Comparison of ENCODE assay signal across 8 cellular contexts in the genomic region with DNA sequence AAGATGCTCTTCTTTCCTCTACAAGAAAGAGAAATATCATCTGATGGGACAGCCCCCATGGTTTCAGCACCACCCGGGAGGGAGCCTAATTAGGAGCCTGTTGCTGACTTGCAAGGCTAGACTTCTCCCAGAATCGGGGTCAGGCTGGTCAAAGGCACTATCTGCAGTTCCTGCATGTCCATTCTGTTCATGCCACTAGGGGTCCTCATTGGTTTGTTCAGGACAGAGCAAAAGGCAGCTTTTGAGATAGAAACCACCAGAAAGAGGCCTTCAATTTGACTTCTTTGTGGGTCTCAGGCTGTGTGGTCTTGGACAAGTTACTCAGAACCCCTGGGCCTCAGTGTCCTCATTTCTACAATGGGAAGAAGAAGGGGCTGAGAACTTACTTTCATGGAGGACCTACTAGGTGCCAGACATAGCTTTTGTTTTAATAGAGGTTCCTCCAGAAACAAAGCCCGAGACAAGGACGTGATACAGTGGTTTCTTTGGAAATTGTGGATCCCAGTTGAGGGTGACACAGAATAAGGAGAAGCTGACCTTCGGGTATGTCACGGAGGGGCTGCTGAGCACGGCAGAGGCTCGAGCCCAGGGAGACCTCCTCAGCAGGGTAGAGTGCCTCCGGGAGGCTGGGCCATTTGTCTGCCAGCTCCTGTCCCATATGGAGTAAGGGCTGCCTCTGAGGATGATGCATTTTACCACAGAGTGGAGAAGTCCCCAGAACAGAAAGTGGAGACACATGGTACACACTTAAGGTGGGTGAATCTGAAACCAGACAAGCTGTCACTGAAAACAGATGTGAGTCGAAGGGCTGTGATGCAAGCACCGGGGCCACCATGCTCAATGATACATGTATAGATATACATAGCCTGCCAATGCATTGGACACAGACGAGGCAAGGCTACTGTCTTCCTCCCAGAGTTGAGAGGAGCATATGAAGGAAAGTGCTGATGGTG. TPM values are rescaled to one million over a fixed set of nuclear protein-coding genes. Genes with fewer than 3 reads are reported as not detected.
DNase-seq lines count a peak whose midpoint lies in the region; ATAC-seq and TF ChIP-seq lines count a peak whose summit lies in the region.

No MANE protein-coding gene starts in this region.

- no peaks in the 10 kb centered on the region for H3K36me3 Mint-ChIP-seq in activated CD4-positive, alpha-beta T cell treated with anti-CD3 and anti-CD28 coated beads for 36 hours (ENCODE audit: low read depth)
- no peaks in the 10 kb centered on the region for H3K36me3 Mint-ChIP-seq in osteocyte (ENCODE audit: unreplicated experiment)

- H3K27me3 ChIP-seq in esophagus squamous epithelium = peaks cover 0 to 22% (median 0%) of the 10 kb centered on the region in 4 donors

- CTCF ChIA-PET in activated CD4-positive, alpha-beta T cell treated with anti-CD3 and anti-CD28 coated beads for 36 hours (lab: Charles Lee) = no interaction called here
- CTCF ChIA-PET in RWPE1 (lab: Yijun Ruan, JAX) = interaction anchor here (0.5 to 1.9 kb wide), 13 partner anchors 9 to 1176 kb away, joined by 3 to 11 read pairs (median 4); no protein-coding TSS in a partner anchor

- peak; percentile 42 for ATAC-seq in activated CD4-positive, alpha-beta T cell treated with anti-CD3 and anti-CD28 coated beads for 36 hours
- ATAC-seq in GM21825 (IDR thresholded peaks at IDR 0.05; ENCODE audit: unreplicated experiment) = peak; percentile 67

- no peaks in the 10 kb centered on the region for H3K4me1 Mint-ChIP-seq in activated CD4-positive, alpha-beta T cell treated with anti-CD3 and anti-CD28 coated beads for 36 hours
- no peaks in the 10 kb centered on the region for H3K4me1 Mint-ChIP-seq in osteocyte (ENCODE audit: unreplicated experiment)

- TF ChIP-seq CTCF in RWPE1 (conservative IDR thresholded peaks at IDR 0.05; ENCODE audit: low read depth) = peak; percentile 52
- TF ChIP-seq CTCF in esophagus squamous epithelium (IDR thresholded peaks at IDR 0.05) = peak; percentile 18 to 59 (median 36)
- TF ChIP-seq CTCF in osteocyte (IDR thresholded peaks at IDR 0.05) = peak; percentile 73

- DNase-seq in activated CD4-positive, alpha-beta T cell treated with anti-CD3 and anti-CD28 coated beads for 36 hours = peak; percentile 24
- DNase-seq in activated CD4-positive, alpha-beta T cell treated with anti-CD3 and anti-CD28 coated beads for 1 hour = no peak
- peak; percentile 27 for DNase-seq in Jurkat, Clone E6-1 (ENCODE audit: low read depth, low spot score)
- peak; percentile 61 for DNase-seq in RWPE1 (ENCODE audit: low spot score)
- no peak for DNase-seq in esophagus squamous epithelium (lab: John Stamatoyannopoulos, UW)
- no peak for DNase-seq in osteocyte (ENCODE audit: extremely low spot score, unreplicated experiment)
- DNase-seq in stimulated activated CD4-positive, alpha-beta T cell treated with anti-CD3 and anti-CD28 coated beads, Interleukin-4, amount 100 ng/mL, for 24 hours = no peak

- H3K36me3 ChIP-seq in esophagus squamous epithelium = no peaks in the 10 kb centered on the region

- H3K4me3 Mint-ChIP-seq in activated CD4-positive, alpha-beta T cell treated with anti-CD3 and anti-CD28 coated beads for 36 hours = no peak overlapping the region
- H3K4me3 Mint-ChIP-seq in osteocyte (ENCODE audit: unreplicated experiment) = no peak overlapping the region

- intact Hi-C loops in activated CD4-positive, alpha-beta T cell treated with anti-CD3 and anti-CD28 coated beads for 36 hours (cut with DNase I, micrococcal nuclease) = loop anchor here in 1 of 2 experiments (5.0 kb wide), 1 partner anchor 114 kb away; no protein-coding TSS in a partner anchor
- intact Hi-C loops in esophagus squamous epithelium (cut with DNase I) = no loop called here

- H3K27ac Mint-ChIP-seq in activated CD4-positive, alpha-beta T cell treated with anti-CD3 and anti-CD28 coated beads for 36 hours = no peak overlapping the region
- no peak overlapping the region for H3K27ac Mint-ChIP-seq in osteocyte (ENCODE audit: unreplicated experiment)

- peaks cover 2% of the 10 kb centered on the region for H3K27me3 Mint-ChIP-seq in activated CD4-positive, alpha-beta T cell treated with anti-CD3 and anti-CD28 coated beads for 36 hours
- peaks cover 17% of the 10 kb centered on the region for H3K27me3 Mint-ChIP-seq in osteocyte (ENCODE audit: unreplicated experiment)

- no peaks in the 10 kb centered on the region for H3K4me1 ChIP-seq in esophagus squamous epithelium

- H3K9me3 Mint-ChIP-seq in activated CD4-positive, alpha-beta T cell treated with anti-CD3 and anti-CD28 coated beads for 36 hours (ENCODE audit: low read depth) = no peaks in the 10 kb centered on the region
- no peaks in the 10 kb centered on the region for H3K9me3 Mint-ChIP-seq in osteocyte (ENCODE audit: unreplicated experiment)

- H3K27ac ChIP-seq in RWPE1 (no peak overlapping the region), esophagus squamous epithelium (no peak overlapping the region)

- 56 to 66% methylated on average over 12 of the region's 12 CpGs for WGBS in esophagus squamous epithelium, 2 donors

- H3K4me3 ChIP-seq in Jurkat, Clone E6-1 (ENCODE audit: low read length) = no peak overlapping the region
- no peak overlapping the region for H3K4me3 ChIP-seq in esophagus squamous epithelium

- POLR2A ChIA-PET in activated CD4-positive, alpha-beta T cell treated with anti-CD3 and anti-CD28 coated beads for 36 hours (lab: Charles Lee) = no interaction called here
- POLR2A ChIA-PET in RWPE1 (lab: Yijun Ruan, JAX; ENCODE audit: low non-redundant PET) = no interaction called here

- no peaks in the 10 kb centered on the region for H3K9me3 ChIP-seq in esophagus squamous epithelium

- TF ChIP-seq POLR2A in esophagus squamous epithelium (IDR thresholded peaks at IDR 0.05) = no peak

RNA-seq across cellular contexts. Expression of a gene that starts 33.1 kb away (rescaled TPM):
- total RNA-seq in activated CD4-positive, alpha-beta T cell treated with anti-CD3 and anti-CD28 coated beads for 36 hours = not detected
- not detected for polyA plus RNA-seq in Jurkat, Clone E6-1 (2012; ENCODE audit: insufficient read depth, insufficient read length)
- total RNA-seq in esophagus squamous epithelium (not detected), osteocyte (not detected in 2 replicates)

Comparison
In these comparisons a context has a peak if more than half of its experiments do, and no peak if none do; other contexts are left out.
1. DNase-seq: peak in activated CD4-positive, alpha-beta T cell treated with anti-CD3 and anti-CD28 coated beads for 36 hours (single experiment), Jurkat, Clone E6-1 (single experiment) and RWPE1 (single experiment); none in activated CD4-positive, alpha-beta T cell treated with anti-CD3 and anti-CD28 coated beads for 1 hour (single experiment), esophagus squamous epithelium (single experiment), osteocyte (single experiment) and stimulated activated CD4-positive, alpha-beta T cell treated with anti-CD3 and anti-CD28 coated beads, Interleukin-4, amount 100 ng/mL, for 24 hours (single experiment).
2. Peak in every context shown above with its lines, with median percentiles within 50 percentile points of each other: CTCF ChIP-seq.